In genomic region chr19:43127342-43127741, GRCh38 we compare ENCODE assay signal across 12 cellular contexts. TPM values are rescaled to one million over a fixed set of nuclear protein-coding genes. Genes with fewer than 3 reads are reported as not detected.
A peak's percentile ranks its signal among the peaks of the same experiment; 100 is the strongest.
DNase-seq lines count a peak whose midpoint lies in the region; FAIRE-seq and TF ChIP-seq lines count a peak whose summit lies in the region.
"Not testable (repeated sequence)": the region's sequence is repeated elsewhere in the genome, so short reads cannot be mapped to it uniquely, and the experiment has no call there.
"Had no signal": no experiment of that assay in that cellular context is flagged by ENCODE, and none has a peak within 500 bp of the region (broad histone marks: within the 10 kb centered on the region; RNA-seq: fewer than 3 reads in every experiment).

No MANE protein-coding gene starts in this region.

- not testable (repeated sequence) for H3K9me2 ChIP-seq in SK-N-SH

- H3K9me1 ChIP-seq in keratinocyte (ENCODE audit: control insufficient read depth, extremely low read depth, insufficient read depth, low read length), result not testable (repeated sequence)

- H2AFZ ChIP-seq in SK-N-SH (ENCODE audit: low read depth); keratinocyte (ENCODE audit: control insufficient read depth, low read length): not testable (repeated sequence)

- FAIRE-seq in keratinocyte (lab: Jason Lieb, UNC), result peak; percentile 96

- H3K9me3 ChIP-seq in SK-N-SH; keratinocyte (ENCODE audit: control insufficient read depth, low read depth, low read length): not testable (repeated sequence)

- not testable (repeated sequence) for H3K4me3 ChIP-seq in AG04449 (ENCODE audit: low read depth, low read length); SK-N-SH (ENCODE audit: low read depth in 2 of 2, low read length in 1 of 2); brain microvascular endothelial cell (ENCODE audit: low read depth, low read length); fibroblast of mammary gland (ENCODE audit: control insufficient read depth, low read depth, low read length)
- peak overlapping the region in 1 of 3 experiments; percentile 41 for H3K4me3 ChIP-seq in keratinocyte (ENCODE audit: control insufficient read depth in 2 of 3, extremely low read depth in 1 of 3, insufficient read depth in 2 of 3, low read depth in 1 of 3, low read length in 3 of 3)

- in situ Hi-C loops in brain microvascular endothelial cell (cut with HindIII; ENCODE audit: low pct_ligation_motif_present, low sequenced_read_pairs), result not testable (repeated sequence)

- not testable (repeated sequence) for TF ChIP-seq CTCF in AG04449 (IDR thresholded peaks at IDR 0.05; ENCODE audit: insufficient read depth, low read length, missing control alignments); SK-N-SH (IDR thresholded peaks at IDR 0.05); brain microvascular endothelial cell (IDR thresholded peaks at IDR 0.05; ENCODE audit: low read depth, low read length, missing control alignments); fibroblast of mammary gland (conservative IDR thresholded peaks at IDR 0.05; ENCODE audit: control insufficient read depth, insufficient read depth, low read depth, low read length); keratinocyte (optimal IDR thresholded peaks at IDR 0.05 in 1 of 3, IDR thresholded peaks at IDR 0.05 in 1 of 3, conservative IDR thresholded peaks at IDR 0.05 in 1 of 3; ENCODE audit: extremely low read depth in 1 of 3, insufficient read depth in 2 of 3, low read length in 3 of 3)

- POLR2A ChIA-PET in AG04449 (lab: Yijun Ruan, JAX); SK-N-SH (lab: Yijun Ruan, JAX): not testable (repeated sequence)

- DNase-seq in AG04449 (ENCODE audit: low read depth, low spot score) (peak; percentile 96), EL (peak; percentile 98), HS-5 (ENCODE audit: low read depth) (peak; percentile 98), brain microvascular endothelial cell (peak; percentile 36), fibroblast of mammary gland (ENCODE audit: low read depth) (peak; percentile 83), keratinocyte (ENCODE audit: low read depth, low spot score) (peak; percentile 67), stromal cell of bone marrow (ENCODE audit: low read depth) (peak; percentile 70)
- DNase-seq in SK-N-SH, result not testable (repeated sequence)

- WGBS in SK-N-SH (ENCODE audit: low lambda C conversion rate), result 2% methylated on average over 3 of the region's 3 CpGs

- not testable (repeated sequence) for H3K36me3 ChIP-seq in SK-N-SH (replicated peaks in 1 of 2; ENCODE audit: control insufficient read depth in 1 of 2, insufficient read depth in 2 of 2, low read length in 1 of 2); brain microvascular endothelial cell (replicated peaks); keratinocyte (ENCODE audit: control insufficient read depth in 2 of 2, extremely low read depth in 1 of 2, insufficient read depth in 2 of 2, low read length in 2 of 2)

- peak overlapping the region; percentile 75 to 98; a peak in 3 of 4 replicates for H3K27ac ChIP-seq in SK-N-SH (ENCODE audit: low read depth in 2 of 2, low read length in 1 of 2)
- H3K27ac ChIP-seq in brain microvascular endothelial cell, result not testable (repeated sequence)
- H3K27ac ChIP-seq in keratinocyte (ENCODE audit: control insufficient read depth, insufficient read depth, low read length), result peak overlapping the region; percentile 90

- not testable (repeated sequence) for H3K79me2 ChIP-seq in SK-N-SH (ENCODE audit: insufficient read depth); keratinocyte (ENCODE audit: control insufficient read depth, insufficient read depth, low read length)

- peak in 1 of 2 experiments; percentile 97; a peak in 2 of 4 replicates for TF ChIP-seq EP300 in SK-N-SH (IDR thresholded peaks at IDR 0.05; ENCODE audit: borderline replicate concordance in 1 of 2, low read depth in 1 of 2, low read length in 1 of 2)

- H3K27me3 ChIP-seq in SK-N-SH (ENCODE audit: insufficient read depth); brain microvascular endothelial cell (replicated peaks); keratinocyte (ENCODE audit: control insufficient read depth, extremely low read depth, insufficient read depth, low read length): not testable (repeated sequence)

- H3F3A ChIP-seq in SK-N-SH (replicated peaks; ENCODE audit: insufficient read depth), result peaks cover 34% of the 10 kb centered on the region

- H4K20me1 ChIP-seq in SK-N-SH (ENCODE audit: insufficient read depth); keratinocyte (ENCODE audit: control insufficient read depth, extremely low read depth, insufficient read depth, low read length): not testable (repeated sequence)

- H3K4me2 ChIP-seq in SK-N-SH, result peak overlapping the region; percentile 74
- H3K4me2 ChIP-seq in keratinocyte (ENCODE audit: control insufficient read depth, extremely low read depth, insufficient read depth, low read depth, low read length), result peak overlapping the region; percentile 68

- not testable (repeated sequence) for TF ChIP-seq RAD21 in SK-N-SH (IDR thresholded peaks at IDR 0.05; ENCODE audit: low read length)

- CTCF ChIA-PET in AG04449 (lab: Yijun Ruan, JAX); SK-N-SH (lab: Yijun Ruan, JAX): not testable (repeated sequence)

- H3K9ac ChIP-seq in SK-N-SH (peak overlapping the region; percentile 83), keratinocyte (ENCODE audit: control insufficient read depth, extremely low read depth, insufficient read depth, low read length) (peak overlapping the region; percentile 63)

- dilution Hi-C loops in keratinocyte (cut with MboI; ENCODE audit: extremely low pct_ligation_motif_present, low sequenced_read_pairs), result not testable (repeated sequence)

- H3K4me1 ChIP-seq in SK-N-SH (ENCODE audit: control insufficient read depth in 1 of 2, insufficient read depth in 2 of 2, low read depth in 1 of 2, low read length in 1 of 2), result not testable (repeated sequence)
- H3K4me1 ChIP-seq in keratinocyte (ENCODE audit: control insufficient read depth, extremely low read depth, insufficient read depth, low read length), result peaks cover 55% of the 10 kb centered on the region

TF ChIP-seq in SK-N-SH, 30 proteins besides CTCF, POLR2A, EP300 and RAD21 (continues in another document):
- TF ChIP-seq, protein P1, sequence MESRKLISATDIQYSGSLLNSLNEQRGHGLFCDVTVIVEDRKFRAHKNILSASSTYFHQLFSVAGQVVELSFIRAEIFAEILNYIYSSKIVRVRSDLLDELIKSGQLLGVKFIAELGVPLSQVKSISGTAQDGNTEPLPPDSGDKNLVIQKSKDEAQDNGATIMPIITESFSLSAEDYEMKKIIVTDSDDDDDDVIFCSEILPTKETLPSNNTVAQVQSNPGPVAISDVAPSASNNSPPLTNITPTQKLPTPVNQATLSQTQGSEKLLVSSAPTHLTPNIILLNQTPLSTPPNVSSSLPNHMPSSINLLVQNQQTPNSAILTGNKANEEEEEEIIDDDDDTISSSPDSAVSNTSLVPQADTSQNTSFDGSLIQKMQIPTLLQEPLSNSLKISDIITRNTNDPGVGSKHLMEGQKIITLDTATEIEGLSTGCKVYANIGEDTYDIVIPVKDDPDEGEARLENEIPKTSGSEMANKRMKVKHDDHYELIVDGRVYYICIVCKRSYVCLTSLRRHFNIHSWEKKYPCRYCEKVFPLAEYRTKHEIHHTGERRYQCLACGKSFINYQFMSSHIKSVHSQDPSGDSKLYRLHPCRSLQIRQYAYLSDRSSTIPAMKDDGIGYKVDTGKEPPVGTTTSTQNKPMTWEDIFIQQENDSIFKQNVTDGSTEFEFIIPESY (IDR thresholded peaks at IDR 0.05; ENCODE audit: borderline replicate concordance, low read depth), result 0 out of 2 replicates have a peak, but pooled peaks have one; percentile 62
- TF ChIP-seq NFIC (IDR thresholded peaks at IDR 0.05; ENCODE audit: borderline replicate concordance) (peak; percentile 93), PBX3 (IDR thresholded peaks at IDR 0.05) (peak; percentile 77), TEAD4 (IDR thresholded peaks at IDR 0.05; ENCODE audit: borderline replicate concordance, insufficient read depth) (peak; percentile 78), FOXM1 (IDR thresholded peaks at IDR 0.05; ENCODE audit: low read depth) (peak; percentile 69; the same call in 1 of the 2 replicates)

RNA-seq across cellular contexts. Expression of gene PSG2, which starts 44.8 kb away (rescaled TPM):
- 0.16 and 0.31 TPM in 2 replicates for polyA plus RNA-seq in SK-N-SH (2012; rRNA removed)
- 0.21 and 0.28 TPM in 2 replicates for polyA plus RNA-seq in SK-N-SH (2012; cell fraction: cytosol; rRNA removed)
- polyA plus RNA-seq in SK-N-SH (2012; cell fraction: nucleus; rRNA removed), result 0.16 and 0.45 TPM in 2 replicates
- polyA plus RNA-seq in keratinocyte, result 0.09 to 0.17 TPM (median 0.14 TPM) in 3 replicates
- polyA plus RNA-seq in keratinocyte (2011; ENCODE audit: low read depth), result 20.8 TPM
- 0.17 and 0.50 TPM in 2 replicates for polyA plus RNA-seq in keratinocyte (2011; cell fraction: cytosol; rRNA removed)
- 0.44 and 1.2 TPM in 2 replicates for polyA plus RNA-seq in keratinocyte (2011; cell fraction: nucleus; rRNA removed)
- 0.11 and 23.7 TPM in 2 replicates for polyA plus RNA-seq in keratinocyte (2012; ENCODE audit: low replicate concordance)
- not detected in 3 replicates for polyA minus RNA-seq in keratinocyte
- not detected for polyA minus RNA-seq in keratinocyte (2011; cell fraction: cytosol; rRNA and poly(A)+ RNA removed)
- 0.32 TPM in 1 of 2 replicates, not detected in the other for polyA minus RNA-seq in keratinocyte (2011; cell fraction: nucleus; rRNA and poly(A)+ RNA removed)
- polyA plus RNA-seq: aorta, HepG2, psoas muscle, sigmoid colon had no signal

RNA-seq across cellular contexts. Expression of gene PSG5, which starts 59.0 kb away (rescaled TPM):
- 70.3 and 133 TPM in 2 replicates for polyA plus RNA-seq in SK-N-SH (2012; rRNA removed)
- polyA plus RNA-seq in SK-N-SH (2012; cell fraction: cytosol; rRNA removed), result 98.7 and 111 TPM in 2 replicates
- polyA plus RNA-seq in SK-N-SH (2012; cell fraction: nucleus; rRNA removed), result 63.1 and 123 TPM in 2 replicates
- polyA plus RNA-seq in keratinocyte, result 5.2 to 10.2 TPM (median 7.8 TPM) in 3 replicates
- 12.9 TPM for polyA plus RNA-seq in keratinocyte (2011; ENCODE audit: low read depth)
- 7.7 and 13.9 TPM in 2 replicates for polyA plus RNA-seq in keratinocyte (2011; cell fraction: cytosol; rRNA removed)
- polyA plus RNA-seq in keratinocyte (2011; cell fraction: nucleus; rRNA removed), result 37.4 and 39.1 TPM in 2 replicates
- polyA plus RNA-seq in keratinocyte (2012; ENCODE audit: low replicate concordance), result 7.5 and 34.0 TPM in 2 replicates
- polyA minus RNA-seq in keratinocyte, result 1.9 to 2.9 TPM (median 2.4 TPM) in 3 replicates
- 10.4 TPM for polyA minus RNA-seq in keratinocyte (2011; cell fraction: cytosol; rRNA and poly(A)+ RNA removed)
- polyA minus RNA-seq in keratinocyte (2011; cell fraction: nucleus; rRNA and poly(A)+ RNA removed), result 13.2 and 15.1 TPM in 2 replicates
- polyA plus RNA-seq: aorta, HepG2, psoas muscle, sigmoid colon had no signal
